17 cellular contexts compared by ENCODE assay signal in genomic region chr5:75185763-75186162, GRCh38. TPM values are rescaled to one million over a fixed set of nuclear protein-coding genes. Genes with fewer than 3 reads are reported as not detected.
DNase-seq lines count a peak whose midpoint lies in the region; ATAC-seq, FAIRE-seq and TF ChIP-seq lines count a peak whose summit lies in the region.
"Had no signal": no experiment of that assay in that cellular context is flagged by ENCODE, and none has a peak within 500 bp of the region (broad histone marks: within the 10 kb centered on the region; RNA-seq: fewer than 3 reads in every experiment).

No MANE protein-coding gene starts in this region.

- no peaks in the 10 kb centered on the region for H4K20me1 ChIP-seq in PC-3 (ENCODE audit: low read length)
- H4K20me1 ChIP-seq: BLaER1 treated with 17β-estradiol and CSF1 and Interleukin-3, amounts not matched to agents 10 nM and 100 nM had no signal

- H3K27me3 Mint-ChIP-seq in activated CD8-positive, alpha-beta T cell treated with anti-CD3 and anti-CD28 coated beads for 36 hours: no peaks in the 10 kb centered on the region
- no peaks in the 10 kb centered on the region for H3K27me3 Mint-ChIP-seq in activated CD8-positive, alpha-beta T cell treated with anti-CD3 and anti-CD28 coated beads, Interleukin-2, amount 10 ng/mL, durations not matched to agents 7 days and 5 days (ENCODE audit: low read depth)
- no peaks in the 10 kb centered on the region for H3K27me3 Mint-ChIP-seq in activated naive CD4-positive, alpha-beta T cell treated with anti-CD3 and anti-CD28 coated beads for 36 hours (ENCODE audit: low read depth)

- FAIRE-seq in urothelium cell line (lab: Jason Lieb, UNC): no peak
- FAIRE-seq: GM12891, GM19239 had no signal

- CTCF ChIA-PET in activated CD8-positive, alpha-beta T cell treated with anti-CD3 and anti-CD28 coated beads for 36 hours (lab: Charles Lee): no interaction called here
- CTCF ChIA-PET in activated CD8-positive, alpha-beta T cell treated with anti-CD3 and anti-CD28 coated beads, Interleukin-2, amount 10 ng/mL, durations not matched to agents 7 days and 5 days (lab: Charles Lee): no interaction called here
- CTCF ChIA-PET in PC-3 (lab: Charles Lee): no interaction called here
- CTCF ChIA-PET in activated naive CD4-positive, alpha-beta T cell treated with anti-CD3 and anti-CD28 coated beads for 36 hours (lab: Charles Lee): no interaction called here

- H3K9me3 ChIP-seq in PC-3 (ENCODE audit: low read length): no peaks in the 10 kb centered on the region
- H3K9me3 ChIP-seq: BLaER1 treated with 17β-estradiol and CSF1 and Interleukin-3, amounts not matched to agents 10 nM and 100 nM had no signal

- no peaks in the 10 kb centered on the region for H3K9me2 ChIP-seq in PC-3 (replicated peaks; ENCODE audit: low read length)

- H2AFZ ChIP-seq in PC-3 (ENCODE audit: low read length): no peak overlapping the region

- H3K4me3 ChIP-seq in PC-3 (ENCODE audit: low read length) (no peak overlapping the region), epithelial cell of esophagus (ENCODE audit: low read length) (no peak overlapping the region)
- H3K4me3 ChIP-seq: BLaER1 treated with 17β-estradiol and CSF1 and Interleukin-3, amounts not matched to agents 10 nM and 100 nM had no signal

- H3K4me3 Mint-ChIP-seq in activated CD8-positive, alpha-beta T cell treated with anti-CD3 and anti-CD28 coated beads for 36 hours: no peak overlapping the region
- H3K4me3 Mint-ChIP-seq in activated CD8-positive, alpha-beta T cell treated with anti-CD3 and anti-CD28 coated beads, Interleukin-2, amount 10 ng/mL, durations not matched to agents 7 days and 5 days: no peak overlapping the region
- H3K4me3 Mint-ChIP-seq in activated naive CD4-positive, alpha-beta T cell treated with anti-CD3 and anti-CD28 coated beads for 36 hours: no peak overlapping the region
- H3K4me3 Mint-ChIP-seq: CD4-positive, CD25-positive, alpha-beta regulatory T cell; HFFc6 had no signal

- no peak overlapping the region for H3K27ac Mint-ChIP-seq in activated CD8-positive, alpha-beta T cell treated with anti-CD3 and anti-CD28 coated beads for 36 hours
- H3K27ac Mint-ChIP-seq in activated CD8-positive, alpha-beta T cell treated with anti-CD3 and anti-CD28 coated beads, Interleukin-2, amount 10 ng/mL, durations not matched to agents 7 days and 5 days: no peak overlapping the region
- H3K27ac Mint-ChIP-seq in activated naive CD4-positive, alpha-beta T cell treated with anti-CD3 and anti-CD28 coated beads for 36 hours: no peak overlapping the region
- H3K27ac Mint-ChIP-seq: CD4-positive, CD25-positive, alpha-beta regulatory T cell; HFFc6 had no signal

- H3K27ac ChIP-seq in PC-3 (ENCODE audit: low read length): no peak overlapping the region
- H3K27ac ChIP-seq: BLaER1 treated with 17β-estradiol and CSF1 and Interleukin-3, amounts not matched to agents 10 nM and 100 nM had no signal

- DNase-seq in activated CD8-positive, alpha-beta T cell treated with anti-CD3 and anti-CD28 coated beads for 36 hours: no peak
- DNase-seq in activated CD8-positive, alpha-beta T cell treated with anti-CD3 and anti-CD28 coated beads, Interleukin-2, amount 10 ng/mL, durations not matched to agents 7 days and 5 days: no peak
- DNase-seq in PC-3: peak; percentile 1
- peak; percentile 24 for DNase-seq in epithelial cell of esophagus (ENCODE audit: low read depth)
- DNase-seq in urothelium cell line (ENCODE audit: low spot score): peak; percentile 10
- DNase-seq in NCI-H1092 (lab: John Stamatoyannopoulos, UW): no peak
- no peak for DNase-seq in NCI-H128 (lab: John Stamatoyannopoulos, UW; ENCODE audit: unreplicated experiment)
- no peak for DNase-seq in activated naive CD4-positive, alpha-beta T cell treated with anti-CD3 and anti-CD28 coated beads for 36 hours
- DNase-seq: ACHN; CD4-positive, CD25-positive, alpha-beta regulatory T cell; DMS79; HCEC 1CT; HFFc6 had no signal

- intact Hi-C loops in activated CD8-positive, alpha-beta T cell treated with anti-CD3 and anti-CD28 coated beads for 36 hours (cut with micrococcal nuclease): no loop called here
- intact Hi-C loops in PC-3 (cut with micrococcal nuclease): no loop called here
- intact Hi-C loops in activated naive CD4-positive, alpha-beta T cell treated with anti-CD3 and anti-CD28 coated beads for 36 hours (cut with micrococcal nuclease): no loop called here

- peaks cover 2% of the 10 kb centered on the region for H3K36me3 Mint-ChIP-seq in activated CD8-positive, alpha-beta T cell treated with anti-CD3 and anti-CD28 coated beads for 36 hours (ENCODE audit: low read depth)
- H3K36me3 Mint-ChIP-seq in activated CD8-positive, alpha-beta T cell treated with anti-CD3 and anti-CD28 coated beads, Interleukin-2, amount 10 ng/mL, durations not matched to agents 7 days and 5 days (ENCODE audit: low read depth): no peaks in the 10 kb centered on the region
- H3K36me3 Mint-ChIP-seq in activated naive CD4-positive, alpha-beta T cell treated with anti-CD3 and anti-CD28 coated beads for 36 hours (ENCODE audit: low read depth): peaks cover 4% of the 10 kb centered on the region

- H3K79me2 ChIP-seq in PC-3 (ENCODE audit: low read length): no peaks in the 10 kb centered on the region

- H3F3A ChIP-seq in PC-3 (ENCODE audit: low read length, unreplicated experiment): no peaks in the 10 kb centered on the region

- peaks cover 19% of the 10 kb centered on the region for H3K4me1 Mint-ChIP-seq in activated CD8-positive, alpha-beta T cell treated with anti-CD3 and anti-CD28 coated beads for 36 hours (ENCODE audit: low read depth)
- peaks cover 2% of the 10 kb centered on the region for H3K4me1 Mint-ChIP-seq in activated CD8-positive, alpha-beta T cell treated with anti-CD3 and anti-CD28 coated beads, Interleukin-2, amount 10 ng/mL, durations not matched to agents 7 days and 5 days (ENCODE audit: low read depth)
- peaks cover 37% of the 10 kb centered on the region for H3K4me1 Mint-ChIP-seq in activated naive CD4-positive, alpha-beta T cell treated with anti-CD3 and anti-CD28 coated beads for 36 hours (ENCODE audit: low read depth)

- H3K4me1 ChIP-seq in PC-3 (ENCODE audit: insufficient read depth, low read length): no peaks in the 10 kb centered on the region
- H3K4me1 ChIP-seq: BLaER1 treated with 17β-estradiol and CSF1 and Interleukin-3, amounts not matched to agents 10 nM and 100 nM had no signal

- peak; percentile 51 for ATAC-seq in activated CD8-positive, alpha-beta T cell treated with anti-CD3 and anti-CD28 coated beads for 36 hours
- ATAC-seq in activated CD8-positive, alpha-beta T cell treated with anti-CD3 and anti-CD28 coated beads, Interleukin-2, amount 10 ng/mL, durations not matched to agents 7 days and 5 days: no peak
- no peak for ATAC-seq in PC-3

- H3K36me3 ChIP-seq in PC-3 (ENCODE audit: low read depth, low read length): no peaks in the 10 kb centered on the region
- H3K36me3 ChIP-seq: BLaER1 treated with 17β-estradiol and CSF1 and Interleukin-3, amounts not matched to agents 10 nM and 100 nM had no signal

- H3K9ac ChIP-seq in PC-3 (ENCODE audit: low read length): no peak overlapping the region
- H3K9ac ChIP-seq: BLaER1 treated with 17β-estradiol and CSF1 and Interleukin-3, amounts not matched to agents 10 nM and 100 nM had no signal

- no TSS peak for BruUV-seq in PC-3 (replicated peaks; lab: Mats Ljungman, UMichigan)

- TF ChIP-seq CTCF in activated CD8-positive, alpha-beta T cell treated with anti-CD3 and anti-CD28 coated beads for 36 hours (IDR thresholded peaks at IDR 0.05): no peak
- TF ChIP-seq CTCF in PC-3 (conservative IDR thresholded peaks at IDR 0.05; ENCODE audit: low read depth, low read length): no peak
- no peak for TF ChIP-seq CTCF in epithelial cell of esophagus (IDR thresholded peaks at IDR 0.05; ENCODE audit: insufficient read depth, low read depth, low read length, missing control alignments)

- POLR2A ChIA-PET in activated CD8-positive, alpha-beta T cell treated with anti-CD3 and anti-CD28 coated beads for 36 hours (lab: Charles Lee): no interaction called here
- POLR2A ChIA-PET in activated CD8-positive, alpha-beta T cell treated with anti-CD3 and anti-CD28 coated beads, Interleukin-2, amount 10 ng/mL, durations not matched to agents 7 days and 5 days (lab: Charles Lee): no interaction called here
- POLR2A ChIA-PET in PC-3 (lab: Charles Lee; ENCODE audit: unreplicated experiment): no interaction called here

- peaks cover 4% of the 10 kb centered on the region for H3K9me3 Mint-ChIP-seq in activated CD8-positive, alpha-beta T cell treated with anti-CD3 and anti-CD28 coated beads for 36 hours
- peaks cover 5% of the 10 kb centered on the region for H3K9me3 Mint-ChIP-seq in activated CD8-positive, alpha-beta T cell treated with anti-CD3 and anti-CD28 coated beads, Interleukin-2, amount 10 ng/mL, durations not matched to agents 7 days and 5 days (ENCODE audit: insufficient read depth)
- H3K9me3 Mint-ChIP-seq in activated naive CD4-positive, alpha-beta T cell treated with anti-CD3 and anti-CD28 coated beads for 36 hours: peaks cover 3% of the 10 kb centered on the region
- H3K9me3 Mint-ChIP-seq: HFFc6 had no signal

- no peak overlapping the region for H3K4me2 ChIP-seq in PC-3 (ENCODE audit: low read length)
- H3K4me2 ChIP-seq: BLaER1 treated with 17β-estradiol and CSF1 and Interleukin-3, amounts not matched to agents 10 nM and 100 nM had no signal

- H3K27me3 ChIP-seq in PC-3 (ENCODE audit: low read length): no peaks in the 10 kb centered on the region
- H3K27me3 ChIP-seq: BLaER1 treated with 17β-estradiol and CSF1 and Interleukin-3, amounts not matched to agents 10 nM and 100 nM had no signal

RNA-seq across cellular contexts. Expression of gene ANKRD31, which starts 50.9 kb away (rescaled TPM):
- total RNA-seq in activated CD8-positive, alpha-beta T cell treated with anti-CD3 and anti-CD28 coated beads for 36 hours: under 1 TPM; 0.94 to 0.99 TPM
- total RNA-seq in activated CD8-positive, alpha-beta T cell treated with anti-CD3 and anti-CD28 coated beads, Interleukin-2, amount 10 ng/mL, durations not matched to agents 7 days and 5 days: under 1 TPM; 0.23 to 0.26 TPM
- total RNA-seq in PC-3 (2014; rRNA removed): 0.12 and 0.26 TPM in 2 replicates
- under 1 TPM; 0.35 to 0.36 TPM for total RNA-seq in activated naive CD4-positive, alpha-beta T cell treated with anti-CD3 and anti-CD28 coated beads for 36 hours
- total RNA-seq: A172 had no signal

Comparison
In these comparisons a context has a peak if more than half of its experiments do, and no peak if none do; other contexts are left out.
1. DNase-seq: peak in PC-3 (single experiment), epithelial cell of esophagus (single experiment) and urothelium cell line (single experiment); none in activated CD8-positive, alpha-beta T cell treated with anti-CD3 and anti-CD28 coated beads for 36 hours (single experiment), activated CD8-positive, alpha-beta T cell treated with anti-CD3 and anti-CD28 coated beads, Interleukin-2, amount 10 ng/mL, durations not matched to agents 7 days and 5 days (single experiment), NCI-H1092 (single experiment), NCI-H128 (single experiment) and activated naive CD4-positive, alpha-beta T cell treated with anti-CD3 and anti-CD28 coated beads for 36 hours (single experiment).